8 cellular contexts compared by ENCODE assay signal in the genomic region with DNA sequence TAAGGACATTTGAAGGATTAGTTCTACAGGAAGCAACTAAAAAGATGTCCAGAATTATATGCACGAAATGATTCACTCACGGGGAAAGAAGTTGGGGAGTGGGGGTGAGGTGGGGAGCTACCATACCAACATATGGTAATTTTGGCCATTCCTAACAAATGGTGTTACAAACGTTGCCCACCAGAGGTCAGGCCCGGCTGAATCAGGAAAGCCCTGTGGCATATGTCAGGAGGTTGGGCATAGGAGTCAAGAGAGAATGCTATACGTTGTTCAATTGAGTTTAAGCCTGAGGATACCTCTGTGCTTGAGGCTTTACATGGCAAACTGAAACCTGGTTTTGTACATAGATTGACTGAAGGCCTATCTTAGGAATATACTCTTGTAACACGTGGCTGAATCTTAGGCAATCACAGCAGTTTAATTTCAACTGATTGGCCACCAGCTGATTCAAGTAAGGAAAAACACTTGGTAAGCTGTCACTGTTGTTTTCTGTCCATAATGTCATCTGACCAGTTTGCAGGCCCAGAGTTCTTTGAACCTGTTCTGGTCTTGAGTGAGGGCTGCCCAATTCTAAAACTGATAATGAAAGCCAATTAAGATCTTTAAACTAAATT. TPM values are rescaled to one million over a fixed set of nuclear protein-coding genes. Genes with fewer than 3 reads are reported as not detected.
DNase-seq lines count a peak whose midpoint lies in the region; ATAC-seq, FAIRE-seq and TF ChIP-seq lines count a peak whose summit lies in the region.

No MANE protein-coding gene starts in this region.

- no peaks in the 10 kb centered on the region for H3K27me3 Mint-ChIP-seq in activated B cell treated with CpG ODN at 0.5 μM for 24 hours

- H4K91ac ChIP-seq in H1 (replicated peaks; ENCODE audit: insufficient read length, low read length) = no peak overlapping the region

- no peaks in the 10 kb centered on the region for H3K9me3 ChIP-seq in BE2C
- H3K9me3 ChIP-seq in H1 (ENCODE audit: insufficient read depth in 2 of 2, low read depth in 1 of 2, low read length in 1 of 2) = no peaks in the 10 kb centered on the region
- no peaks in the 10 kb centered on the region for H3K9me3 ChIP-seq in upper lobe of right lung

- DNase-seq in BE2C = peak; percentile 69
- peak; percentile 60 for DNase-seq in NCI-H2196 (lab: John Stamatoyannopoulos, UW; ENCODE audit: unreplicated experiment)
- DNase-seq in activated B cell treated with CpG ODN at 0.5 μM for 24 hours = no peak
- peak; percentile 36 to 65 for DNase-seq in H1 (ENCODE audit: low read depth in 1 of 2, low spot score in 2 of 2)
- DNase-seq in mesendoderm = peak; percentile 81
- DNase-seq in upper lobe of right lung = peak; percentile 67

- no peak overlapping the region for H3K27ac Mint-ChIP-seq in activated B cell treated with CpG ODN at 0.5 μM for 24 hours

- H3K9me3 Mint-ChIP-seq in activated B cell treated with CpG ODN at 0.5 μM for 24 hours = no peaks in the 10 kb centered on the region

- H3K36me3 Mint-ChIP-seq in activated B cell treated with CpG ODN at 0.5 μM for 24 hours (ENCODE audit: low read depth) = no peaks in the 10 kb centered on the region

- intact Hi-C loops in activated B cell treated with CpG ODN at 0.5 μM for 24 hours (cut with micrococcal nuclease) = loop anchor here (1.0 to 2.0 kb wide), 3 partner anchors 517 to 1291 kb away; no protein-coding TSS in a partner anchor
- intact Hi-C loops in upper lobe of right lung (cut with DNase I) = loop anchor here (5.0 kb wide), 1 partner anchor 517 kb away; no protein-coding TSS in a partner anchor

- TF ChIP-seq EP300 in H1 (IDR thresholded peaks at IDR 0.05; ENCODE audit: borderline replicate concordance in 1 of 2, low read depth in 2 of 2, low read length in 2 of 2) = no peak

- POLR2A ChIA-PET in activated B cell treated with CpG ODN at 0.5 μM for 24 hours (lab: Charles Lee) = no interaction called here
- POLR2A ChIA-PET in H1 (lab: Charles Lee; ENCODE audit: partially characterized antibody) = no interaction called here

- FAIRE-seq in H1 (lab: Jason Lieb, UNC) = peak; percentile 92

- H3K36me3 ChIP-seq in BE2C = no peaks in the 10 kb centered on the region
- no peaks in the 10 kb centered on the region for H3K36me3 ChIP-seq in H1 (ENCODE audit: control insufficient read depth in 2 of 4, insufficient read depth in 4 of 4, low read length in 3 of 4)
- H3K36me3 ChIP-seq in mesendoderm (ENCODE audit: control insufficient read depth, insufficient read depth, low read length) = no peaks in the 10 kb centered on the region
- no peaks in the 10 kb centered on the region for H3K36me3 ChIP-seq in upper lobe of right lung

- H2BK15ac ChIP-seq in H1 (ENCODE audit: low read length) (no peak overlapping the region), mesendoderm (replicated peaks; ENCODE audit: low read depth) (no peak overlapping the region)

- H3K4me3 Mint-ChIP-seq in activated B cell treated with CpG ODN at 0.5 μM for 24 hours = no peak overlapping the region

- no peaks in the 10 kb centered on the region for H4K20me1 ChIP-seq in H1 (replicated peaks in 1 of 2; ENCODE audit: control insufficient read depth in 1 of 2, insufficient read depth in 2 of 2, low read length in 2 of 2)

- no peak overlapping the region for H2BK120ac ChIP-seq in H1 (replicated peaks; ENCODE audit: low read depth, low read length)
- no peak overlapping the region for H2BK120ac ChIP-seq in mesendoderm (ENCODE audit: low read depth, low read length)

- H2BK5ac ChIP-seq in H1 (ENCODE audit: low read depth, low read length) = no peak overlapping the region
- no peak overlapping the region for H2BK5ac ChIP-seq in mesendoderm (ENCODE audit: low read length)

- H3K79me1 ChIP-seq in H1 (ENCODE audit: low read depth, low read length) (no peaks in the 10 kb centered on the region), mesendoderm (ENCODE audit: low read length) (no peaks in the 10 kb centered on the region)

- H3K56ac ChIP-seq in H1 (replicated peaks; ENCODE audit: insufficient read length, low read depth, low read length) (no peak overlapping the region), mesendoderm (ENCODE audit: low read length) (no peak overlapping the region)

- H3K27ac ChIP-seq in H1 (ENCODE audit: low read depth, low read length) (no peak overlapping the region), mesendoderm (ENCODE audit: low read depth, low read length) (no peak overlapping the region), upper lobe of right lung (no peak overlapping the region)

- H3K4ac ChIP-seq in H1 (replicated peaks; ENCODE audit: insufficient read length, low read depth, low read length) (no peak overlapping the region), mesendoderm (ENCODE audit: low read depth, low read length) (no peak overlapping the region)

- H3K23ac ChIP-seq in H1 (ENCODE audit: insufficient read length) = no peak overlapping the region
- H3K23ac ChIP-seq in mesendoderm (ENCODE audit: low read length) = no peak overlapping the region

- ATAC-seq in GM18517 (IDR thresholded peaks at IDR 0.05; ENCODE audit: unreplicated experiment) = peak; percentile 90
- ATAC-seq in HG02973 (IDR thresholded peaks at IDR 0.05; ENCODE audit: unreplicated experiment) = peak; percentile 84
- ATAC-seq in activated B cell treated with CpG ODN at 0.5 μM for 24 hours (ENCODE audit: low read depth) = peak; percentile 42
- peak; percentile 90 for ATAC-seq in upper lobe of right lung

- TF ChIP-seq POLR2A in H1 (IDR thresholded peaks at IDR 0.05; ENCODE audit: control extremely low read depth in 1 of 2, low read depth in 2 of 2, low read length in 2 of 2) = no peak

- H2AFZ ChIP-seq in H1 (ENCODE audit: low read length) = peak overlapping the region; percentile 76; the same call in 1 of the 2 replicates

- H2BK20ac ChIP-seq in H1 (ENCODE audit: low read length) = no peak overlapping the region

- H3K4me1 ChIP-seq in BE2C (no peaks in the 10 kb centered on the region; the same call in 1 of the 2 replicates), H1 (replicated peaks in 1 of 4; ENCODE audit: control insufficient read depth in 3 of 4, insufficient read depth in 4 of 4, low read length in 3 of 4) (no peaks in the 10 kb centered on the region), mesendoderm (ENCODE audit: control insufficient read depth, low read depth, low read length) (no peaks in the 10 kb centered on the region), upper lobe of right lung (no peaks in the 10 kb centered on the region)

- H3K4me2 ChIP-seq in H1 (ENCODE audit: insufficient read depth in 1 of 2, low read depth in 2 of 2, low read length in 2 of 2) = no peak overlapping the region
- no peak overlapping the region for H3K4me2 ChIP-seq in mesendoderm (ENCODE audit: low read length)

- H3K23me2 ChIP-seq in H1 (ENCODE audit: low read depth, low read length) = no peaks in the 10 kb centered on the region

- 31% methylated on average over 6 of the region's 6 CpGs; no CpG with 5 or more reads in 1 of the 2 experiments for WGBS in H1 (ENCODE audit: extremely low coverage in 1 of 2, insufficient coverage in 1 of 2, insufficient read length in 1 of 2, insufficient replicate concordance in 2 of 2, low coverage in 1 of 2, low lambda C conversion rate in 2 of 2, missing lambda C conversion rate in 1 of 2), 2 experiments
- no CpG with 5 or more reads among the region's 6 CpGs for WGBS in mesendoderm (ENCODE audit: extremely low coverage, insufficient coverage, low lambda C conversion rate)

- H4K5ac ChIP-seq in H1 (ENCODE audit: insufficient read length, low read depth, low read length) (no peak overlapping the region), mesendoderm (ENCODE audit: low read length) (no peak overlapping the region)

- H3K4me1 Mint-ChIP-seq in activated B cell treated with CpG ODN at 0.5 μM for 24 hours = no peaks in the 10 kb centered on the region

- H3K14ac ChIP-seq in H1 (ENCODE audit: insufficient read length) = no peak overlapping the region

- no peaks in the 10 kb centered on the region for H3K79me2 ChIP-seq in H1 (ENCODE audit: control insufficient read depth in 1 of 2, insufficient read depth in 2 of 2, low read length in 2 of 2)
- no peaks in the 10 kb centered on the region for H3K79me2 ChIP-seq in mesendoderm (ENCODE audit: control insufficient read depth, insufficient read depth, low read length)

- CTCF ChIA-PET in activated B cell treated with CpG ODN at 0.5 μM for 24 hours (lab: Charles Lee) = interaction anchor here (0.6 to 4.6 kb wide), 6 partner anchors 12 to 1291 kb away, joined by 3 to 40 read pairs (median 4); no protein-coding TSS in a partner anchor
- CTCF ChIA-PET in H1 (lab: Charles Lee; ENCODE audit: partially characterized antibody) = interaction anchor here (0.6 to 3.2 kb wide), 46 partner anchors 8 to 723 kb away, joined by 3 to 24 read pairs (median 4); no protein-coding TSS in a partner anchor

- H3K27me3 ChIP-seq in BE2C (no peaks in the 10 kb centered on the region), H1 (replicated peaks in 1 of 4; ENCODE audit: control insufficient read depth in 3 of 4, extremely low read depth in 1 of 4, insufficient read depth in 3 of 4, low read length in 3 of 4) (no peaks in the 10 kb centered on the region), mesendoderm (ENCODE audit: insufficient read depth, low read length, poor library complexity) (no peaks in the 10 kb centered on the region), upper lobe of right lung (no peaks in the 10 kb centered on the region)

- H3K9ac ChIP-seq in H1 (replicated peaks in 1 of 4; ENCODE audit: extremely low read depth in 1 of 4, low read depth in 3 of 4, low read length in 3 of 4) (no peak overlapping the region), mesendoderm (ENCODE audit: low read length) (no peak overlapping the region)

- H2BK12ac ChIP-seq in H1 (ENCODE audit: low read depth, low read length) = no peak overlapping the region

- H3K4me3 ChIP-seq in BE2C (ENCODE audit: low read depth, low read length) = no peak overlapping the region
- H3K4me3 ChIP-seq in H1 (ENCODE audit: extremely low read depth in 1 of 4, insufficient read depth in 2 of 4, low read depth in 3 of 4, low read length in 4 of 4) = no peak overlapping the region
- no peak overlapping the region for H3K4me3 ChIP-seq in mesendoderm (ENCODE audit: low read length)
- no peak overlapping the region for H3K4me3 ChIP-seq in upper lobe of right lung

- H3K18ac ChIP-seq in H1 (ENCODE audit: extremely low read depth, low read length) (no peak overlapping the region), mesendoderm (ENCODE audit: low read length) (no peak overlapping the region)

- H2AK5ac ChIP-seq in H1 (ENCODE audit: low read depth, low read length) (no peak overlapping the region), mesendoderm (ENCODE audit: low read length) (no peak overlapping the region)

- peak; percentile 91 to 92 for TF ChIP-seq RAD21 in H1 (IDR thresholded peaks at IDR 0.05 in 1 of 2, conservative IDR thresholded peaks at IDR 0.05 in 1 of 2; ENCODE audit: low read depth in 2 of 2, low read length in 2 of 2)

- TF ChIP-seq CTCF in BE2C (IDR thresholded peaks at IDR 0.05; ENCODE audit: low read depth, low read length) (peak; percentile 86), activated B cell treated with CpG ODN at 0.5 μM for 24 hours (IDR thresholded peaks at IDR 0.05) (no peak), H1 (IDR thresholded peaks at IDR 0.05; ENCODE audit: control extremely low read depth in 1 of 3, insufficient read depth in 1 of 3, low read depth in 1 of 3, low read length in 3 of 3) (peak; percentile 67 to 84 (median 68)), upper lobe of right lung (IDR thresholded peaks at IDR 0.05) (peak; percentile 57)

- no peak overlapping the region for H4K8ac ChIP-seq in H1 (ENCODE audit: extremely low read depth, insufficient read depth, low read length)
- H4K8ac ChIP-seq in mesendoderm (ENCODE audit: low read depth, low read length) = no peak overlapping the region

RNA-seq across cellular contexts. Expression of a gene that starts 23.4 kb away (rescaled TPM):
- polyA plus RNA-seq in BE2C (2012; ENCODE audit: insufficient read depth, insufficient read length, low read depth) = not detected
- not detected in 2 replicates for total RNA-seq in activated B cell treated with CpG ODN at 0.5 μM for 24 hours
- total RNA-seq in H1 (2021; fragmentation: NEBNext Ultra II Directional; extraction: Animal tissue kit (Norgen Biotek cat#: 25700)) = not detected in 2 replicates
- not detected in 2 replicates for polyA plus RNA-seq in H1 (2011; rRNA removed)
- not detected for polyA plus RNA-seq in H1 (2011; cell fraction: cytosol; rRNA removed)
- polyA plus RNA-seq in H1 (2011; cell fraction: nucleus; rRNA removed) = not detected
- not detected in 4 replicates for polyA plus RNA-seq in H1 (2012, experiment 1 of 2)
- polyA plus RNA-seq in H1 (2012, experiment 2 of 2) = not detected
- polyA plus RNA-seq in H1 (2013, experiment 1 of 2) = not detected
- polyA plus RNA-seq in H1 (2013, experiment 2 of 2) = not detected
- not detected in 2 replicates for polyA minus RNA-seq in H1 (2011; rRNA and poly(A)+ RNA removed)
- not detected for polyA minus RNA-seq in H1 (2011; cell fraction: cytosol; rRNA and poly(A)+ RNA removed)
- not detected for polyA minus RNA-seq in H1 (2011; cell fraction: nucleus; rRNA and poly(A)+ RNA removed)
- not detected for polyA plus RNA-seq in mesendoderm (2013, experiment 1 of 2)
- not detected for polyA plus RNA-seq in mesendoderm (2013, experiment 2 of 2)
- not detected for total RNA-seq in upper lobe of right lung
